9 cellular contexts compared by ENCODE assay signal in the genomic region with DNA sequence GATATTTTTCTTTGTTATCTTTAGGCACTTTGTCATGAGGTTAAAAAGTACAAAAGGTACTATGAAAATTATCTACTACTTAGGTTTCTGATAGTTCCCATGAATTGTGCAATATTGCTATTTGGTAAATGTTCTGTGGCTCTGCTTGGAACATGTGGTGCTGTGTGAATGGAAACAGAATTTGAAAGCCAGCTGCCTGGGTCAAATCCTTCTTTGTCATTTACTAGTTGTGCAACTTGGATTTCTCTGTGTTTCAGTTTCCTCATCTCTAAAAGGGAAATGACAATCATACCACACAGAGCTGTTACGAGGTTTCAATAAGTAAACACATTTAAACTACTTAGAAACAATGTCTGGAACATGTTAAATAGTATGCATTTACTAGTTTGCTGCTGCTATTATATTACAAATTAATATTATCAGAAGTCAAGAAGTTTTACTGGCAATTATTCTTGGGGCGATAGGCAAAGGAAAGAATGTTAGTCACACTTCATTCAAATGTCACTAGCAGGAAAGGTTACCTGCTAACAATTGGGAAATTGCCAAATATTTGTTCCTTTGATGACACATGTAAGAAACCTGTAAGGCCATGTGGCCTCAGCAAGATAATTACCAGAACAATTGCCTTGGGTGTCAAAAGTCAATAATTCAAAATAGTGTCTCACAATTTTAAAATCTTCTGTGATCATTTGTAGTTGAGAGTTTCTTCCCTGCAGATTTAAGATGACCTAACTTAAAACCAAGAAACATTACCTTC.
DNase-seq lines count a peak whose midpoint lies in the region; TF ChIP-seq lines count a peak whose summit lies in the region.
"Had no signal": no experiment of that assay in that cellular context is flagged by ENCODE, and none has a peak within 500 bp of the region (broad histone marks: within the 10 kb centered on the region; RNA-seq: fewer than 3 reads in every experiment).

No MANE protein-coding gene starts in this region.

- H3K36me3 ChIP-seq in ovary, result no peaks in the 10 kb centered on the region
- H3K36me3 ChIP-seq: ascending aorta had no signal

- no peak for TF ChIP-seq EP300 in ovary (IDR thresholded peaks at IDR 0.05)

- 73 to 83% (median 76%) methylated on average over 2 of the region's 2 CpGs for WGBS in ovary, 3 donors

- H3K4me3 ChIP-seq in epithelial cell of proximal tubule (ENCODE audit: low read depth, low read length), result no peak overlapping the region
- H3K4me3 ChIP-seq in ovary, result no peak overlapping the region
- H3K4me3 ChIP-seq: ascending aorta had no signal

- H3K4me1 ChIP-seq in ovary (ENCODE audit: insufficient read depth), result no peaks in the 10 kb centered on the region
- H3K4me1 ChIP-seq: ascending aorta had no signal

- intact Hi-C loops in ovary (cut with DNase I), result loop anchor here in 1 of 4 donors (5.0 kb wide), 1 partner anchor 464 kb away; no protein-coding TSS in a partner anchor

- no peak overlapping the region for H3K27ac ChIP-seq in ovary
- H3K27ac ChIP-seq: ascending aorta had no signal

- TF ChIP-seq POLR2A in ovary (IDR thresholded peaks at IDR 0.05), result no peak

- no peak for TF ChIP-seq CTCF in epithelial cell of proximal tubule (conservative IDR thresholded peaks at IDR 0.05; ENCODE audit: low read depth, low read length)
- no peak for TF ChIP-seq CTCF in ovary (IDR thresholded peaks at IDR 0.05)

- DNase-seq in DMS53 (lab: John Stamatoyannopoulos, UW) (peak; percentile 54), NCI-H69 (lab: John Stamatoyannopoulos, UW) (peak; percentile 74), epithelial cell of proximal tubule (ENCODE audit: low read depth) (peak; percentile 49), non-pigmented ciliary epithelial cell (ENCODE audit: low read depth) (peak; percentile 37), DMS 273 (lab: John Stamatoyannopoulos, UW; ENCODE audit: unreplicated experiment) (no peak), NCI-H1694 (lab: John Stamatoyannopoulos, UW) (no peak), ovary (no peak)
- no peak for DNase-seq in activated CD4-positive, CD25-positive, alpha-beta regulatory T cell (lab: John Stamatoyannopoulos, UW)

- no peaks in the 10 kb centered on the region for H3K27me3 ChIP-seq in ovary
- H3K27me3 ChIP-seq: ascending aorta had no signal

- H3K9me3 ChIP-seq in ovary, result no peaks in the 10 kb centered on the region

Comparison
In these comparisons a context has a peak if more than half of its experiments do, and no peak if none do; other contexts are left out.
1. DNase-seq: peak in DMS53 (single experiment), NCI-H69 (single experiment), epithelial cell of proximal tubule (single experiment) and non-pigmented ciliary epithelial cell (single experiment); none in activated CD4-positive, CD25-positive, alpha-beta regulatory T cell (0 of 4), DMS 273 (single experiment), NCI-H1694 (single experiment) and ovary (0 of 5).